12 cellular contexts compared by ENCODE assay signal in genomic region chr5:33343661-33344327, GRCh38.
DNase-seq lines count a peak whose midpoint lies in the region; ATAC-seq and TF ChIP-seq lines count a peak whose summit lies in the region.
"Had no signal": no experiment of that assay in that cellular context is flagged by ENCODE, and none has a peak within 500 bp of the region (broad histone marks: within the 10 kb centered on the region; RNA-seq: fewer than 3 reads in every experiment).

No MANE protein-coding gene starts in this region.

- H2BK120ac ChIP-seq in trophoblast cell (ENCODE audit: insufficient read depth, low read length, poor library complexity), result no peak overlapping the region

- H3K9ac ChIP-seq in trophoblast cell (ENCODE audit: low read length), result no peak overlapping the region

- H2AK5ac ChIP-seq in trophoblast cell (ENCODE audit: low read length), result no peak overlapping the region

- no peak overlapping the region for H4K91ac ChIP-seq in trophoblast cell (ENCODE audit: low read depth, low read length)

- H3K27ac ChIP-seq in RWPE2 (ENCODE audit: poor library complexity, severe bottlenecking) (peak overlapping the region; percentile 72), trophoblast cell (ENCODE audit: low read depth, low read length) (no peak overlapping the region), right lobe of liver (no peak overlapping the region)
- H3K27ac ChIP-seq: SJSA1 had no signal

- TF ChIP-seq POLR2A in right lobe of liver (IDR thresholded peaks at IDR 0.05), result no peak

- H2BK5ac ChIP-seq in trophoblast cell (ENCODE audit: low read depth, low read length, poor library complexity), result no peak overlapping the region

- ATAC-seq in RWPE2 (ENCODE audit: low read depth) (peak; percentile 100), right lobe of liver (no peak), HG03432 (IDR thresholded peaks at IDR 0.05; ENCODE audit: unreplicated experiment) (no peak)

- H2AFZ ChIP-seq in trophoblast cell (ENCODE audit: insufficient read depth, low read length, poor library complexity), result no peak overlapping the region

- no peak overlapping the region for H4K12ac ChIP-seq in trophoblast cell (ENCODE audit: low read depth, low read length)

- no peaks in the 10 kb centered on the region for H3K9me3 ChIP-seq in RWPE2 (ENCODE audit: severe bottlenecking)
- no peaks in the 10 kb centered on the region for H3K9me3 ChIP-seq in trophoblast cell (ENCODE audit: insufficient read depth, low read depth, low read length)
- no peaks in the 10 kb centered on the region for H3K9me3 ChIP-seq in right lobe of liver
- H3K9me3 ChIP-seq: SJSA1 had no signal

- H4K8ac ChIP-seq in trophoblast cell (ENCODE audit: low read depth, low read length), result no peak overlapping the region

- H3K4me1 ChIP-seq in RWPE2 (ENCODE audit: insufficient read depth, poor library complexity, severe bottlenecking) (peaks cover 15% of the 10 kb centered on the region), trophoblast cell (ENCODE audit: control insufficient read depth in 1 of 2, insufficient read depth in 2 of 2, low read length in 2 of 2) (no peaks in the 10 kb centered on the region), right lobe of liver (no peaks in the 10 kb centered on the region)
- H3K4me1 ChIP-seq: SJSA1 had no signal

- intact Hi-C loops in right lobe of liver (cut with DNase I), result no loop called here

- no peak overlapping the region for H3K4ac ChIP-seq in trophoblast cell (ENCODE audit: low read depth, low read length)

- no peak overlapping the region for H3K23ac ChIP-seq in trophoblast cell (ENCODE audit: low read length)

- no peak overlapping the region for H3K4me2 ChIP-seq in trophoblast cell (ENCODE audit: low read length)

- WGBS in trophoblast cell (ENCODE audit: extremely low coverage, insufficient coverage, insufficient read length), result no CpG with 5 or more reads among the region's 4 CpGs
- WGBS in right lobe of liver (ENCODE audit: insufficient coverage, low coverage, low lambda C conversion rate, missing lambda C conversion rate), result 54% methylated on average over 4 of the region's 4 CpGs

- no peaks in the 10 kb centered on the region for H3K79me2 ChIP-seq in trophoblast cell (ENCODE audit: control insufficient read depth, insufficient read depth, low read length, poor library complexity)

- H3K27me3 ChIP-seq in RWPE2 (ENCODE audit: insufficient read depth, poor library complexity, severe bottlenecking), result no peaks in the 10 kb centered on the region
- no peaks in the 10 kb centered on the region for H3K27me3 ChIP-seq in trophoblast cell (ENCODE audit: insufficient read depth, low read length)
- no peaks in the 10 kb centered on the region for H3K27me3 ChIP-seq in right lobe of liver
- H3K27me3 ChIP-seq: SJSA1 had no signal

- TF ChIP-seq CTCF in RWPE2 (IDR thresholded peaks at IDR 0.05; ENCODE audit: poor library complexity, severe bottlenecking), result no peak
- no peak for TF ChIP-seq CTCF in right lobe of liver (IDR thresholded peaks at IDR 0.05)

- no peaks in the 10 kb centered on the region for H3K79me1 ChIP-seq in trophoblast cell (ENCODE audit: low read length)

- H3K18ac ChIP-seq in trophoblast cell (ENCODE audit: low read length), result no peak overlapping the region

- no peaks in the 10 kb centered on the region for H3K36me3 ChIP-seq in RWPE2 (ENCODE audit: low read depth)
- no peaks in the 10 kb centered on the region for H3K36me3 ChIP-seq in trophoblast cell (ENCODE audit: control insufficient read depth in 1 of 2, insufficient read depth in 2 of 2, low read length in 2 of 2)
- H3K36me3 ChIP-seq in right lobe of liver, result no peaks in the 10 kb centered on the region
- H3K36me3 ChIP-seq: SJSA1 had no signal

- H2BK12ac ChIP-seq in trophoblast cell (ENCODE audit: low read length), result no peak overlapping the region

- no peak overlapping the region for H3K4me3 ChIP-seq in RWPE2 (ENCODE audit: severe bottlenecking)
- H3K4me3 ChIP-seq in trophoblast cell (ENCODE audit: low read depth, low read length), result no peak overlapping the region
- no peak overlapping the region for H3K4me3 ChIP-seq in right lobe of liver
- H3K4me3 ChIP-seq: SJSA1 had no signal

- DNase-seq in EH (ENCODE audit: low read depth), result peak; percentile 92
- no peak for DNase-seq in RWPE2 (ENCODE audit: low spot score)
- DNase-seq in fibroblast of gingiva (ENCODE audit: low read depth), result peak; percentile 90
- DNase-seq in trophoblast cell, result peak; percentile 21 to 83
- DNase-seq in right lobe of liver, result no peak
- DNase-seq in activated CD8-positive, alpha-beta memory T cell treated with anti-CD3 and anti-CD28 coated beads, Interleukin-2, amount 50 U/mL, for 4 hours, result no peak
- no peak for DNase-seq in HUDEP-2 (lab: John Stamatoyannopoulos, UW; ENCODE audit: unreplicated experiment in 76 of 76)
- DNase-seq: activated effector memory CD4-positive, alpha-beta T cell treated with anti-CD3 and anti-CD28 coated beads, Interleukin-2, amount 50 U/mL, for 16 hours; stimulated activated CD4-positive, alpha-beta T cell treated with anti-CD3 and anti-CD28 coated beads, Interleukin-1b, Interleukin-23, amount 100 ng/mL, for 48 hours; stimulated activated naive CD4-positive, alpha-beta T cell had no signal

- H3K14ac ChIP-seq in trophoblast cell (ENCODE audit: low read length), result no peak overlapping the region

Comparison
In these comparisons a context has a peak if more than half of its experiments do, and no peak if none do; other contexts are left out.
1. DNase-seq: peak in EH (single experiment), fibroblast of gingiva (single experiment) and trophoblast cell (2 of 2); none in RWPE2 (single experiment), right lobe of liver (0 of 3), activated CD8-positive, alpha-beta memory T cell treated with anti-CD3 and anti-CD28 coated beads, Interleukin-2, amount 50 U/mL, for 4 hours (single experiment) and HUDEP-2 (0 of 76).